Comparison of ENCODE assay signal across 24 cellular contexts in the genomic region with DNA sequence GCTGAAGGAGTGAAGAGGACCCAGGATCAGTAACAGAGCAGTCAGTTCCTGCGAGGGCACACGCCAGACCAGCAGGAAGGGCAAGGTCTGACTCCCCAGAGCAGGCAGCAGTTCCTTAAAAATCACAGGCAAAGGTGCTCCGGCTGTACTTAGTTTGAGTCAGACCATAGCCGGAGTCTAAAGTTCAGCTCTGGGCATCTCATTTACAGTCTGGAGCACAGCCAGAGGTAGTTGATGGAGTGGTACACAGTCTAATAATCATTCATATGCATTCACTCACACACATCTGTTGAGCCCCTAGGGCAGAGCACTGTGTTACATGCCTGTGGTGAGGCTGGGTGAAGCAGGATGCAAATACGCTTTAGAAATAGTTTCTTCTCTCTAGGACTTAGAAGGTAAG. TPM values are rescaled to one million over a fixed set of nuclear protein-coding genes. Genes with fewer than 3 reads are reported as not detected.
A peak's percentile ranks its signal among the peaks of the same experiment; 100 is the strongest.
DNase-seq lines count a peak whose midpoint lies in the region; ATAC-seq and TF ChIP-seq lines count a peak whose summit lies in the region.
"Had no signal": no experiment of that assay in that cellular context is flagged by ENCODE, and none has a peak within 500 bp of the region (broad histone marks: within the 10 kb centered on the region; RNA-seq: fewer than 3 reads in every experiment).

No MANE protein-coding gene starts in this region.

- CTCF ChIA-PET in AG04449 (lab: Yijun Ruan, JAX): interaction anchor here (0.7 to 43.1 kb wide), 4 partner anchors 17 to 117 kb away, joined by 3 to 2790 read pairs (median 330); partner anchors contain the start of genes ATXN7L2, CYB561D1, GNAI3 and GPR61

- peaks cover 8% of the 10 kb centered on the region for H3K27me3 ChIP-seq in hepatocyte
- H3K27me3 ChIP-seq in suprapubic skin: no peaks in the 10 kb centered on the region
- no peaks in the 10 kb centered on the region for H3K27me3 ChIP-seq in left lung
- H3K27me3 ChIP-seq: uterus had no signal

- DNase-seq in AG04449 (ENCODE audit: low read depth, low spot score): peak; percentile 54
- DNase-seq in EH (ENCODE audit: low read depth): peak; percentile 93
- DNase-seq in RPMI7951 (ENCODE audit: low read depth): peak; percentile 94
- peak; percentile 58 for DNase-seq in hepatocyte (ENCODE audit: low spot score)
- no peak for DNase-seq in NCI-H345 treated with DMSO at 0.1 percent for 48 hours (lab: John Stamatoyannopoulos, UW; ENCODE audit: unreplicated experiment)
- no peak for DNase-seq in suprapubic skin (ENCODE audit: low spot score in 2 of 2)
- DNase-seq in HK-2 (ENCODE audit: unreplicated experiment): no peak
- no peak for DNase-seq in left lung
- DNase-seq: activated CD4-positive, alpha-beta T cell treated with anti-CD3 and anti-CD28 coated beads for 48 hours; activated naive CD4-positive, alpha-beta T cell treated with Interleukin-2 at 50 U/mL for 16 hours; activated T-cell treated with anti-CD3 and anti-CD28 coated beads, Interleukin-2, amount 50 U/mL, for 4 hours; amniotic stem cell; GDM1; KBM-7; mesendoderm; naive B cell; NCI-H1436; NCI-H774; occipital lobe; uterus had no signal

- no peak overlapping the region for H2AFZ ChIP-seq in hepatocyte
- H2AFZ ChIP-seq: GM23338 had no signal

- TF ChIP-seq EP300 in suprapubic skin (IDR thresholded peaks at IDR 0.05): no peak

- no peaks in the 10 kb centered on the region for H3K79me2 ChIP-seq in hepatocyte

- ATAC-seq in left lung: no peak
- ATAC-seq: activated T-cell treated with anti-CD3 and anti-CD28 coated beads, Interleukin-2, amount 50 U/mL, for 4 hours; GM23338; stimulated activated memory B cell treated with anti-CD40 and anti-IgM and Interleukin-4, amounts not matched to agents 10 μg/mL and 1 μg/mL and 100 μg/mL, for 72 hours had no signal

- no peaks in the 10 kb centered on the region for H3K9me2 ChIP-seq in hepatocyte (replicated peaks; ENCODE audit: insufficient read depth)

- no peak overlapping the region for H3K4me3 ChIP-seq in AG04449 (ENCODE audit: low read depth, low read length)
- H3K4me3 ChIP-seq in hepatocyte: no peak overlapping the region
- no peak overlapping the region for H3K4me3 ChIP-seq in suprapubic skin
- no peak overlapping the region for H3K4me3 ChIP-seq in left lung
- H3K4me3 ChIP-seq: GM23338, uterus had no signal

- no peaks in the 10 kb centered on the region for H4K20me1 ChIP-seq in hepatocyte (ENCODE audit: insufficient read depth, poor library complexity, severe bottlenecking)

- TF ChIP-seq CTCF in AG04449 (IDR thresholded peaks at IDR 0.05; ENCODE audit: insufficient read depth, low read length, missing control alignments) (no peak), hepatocyte (IDR thresholded peaks at IDR 0.05; ENCODE audit: poor library complexity) (no peak), suprapubic skin (IDR thresholded peaks at IDR 0.05) (no peak), left lung (IDR thresholded peaks at IDR 0.05) (no peak)

- POLR2A ChIA-PET in AG04449 (lab: Yijun Ruan, JAX): interaction anchor here (1.0 kb wide), 1 partner anchor 13 kb away, joined by 4 read pairs; no protein-coding TSS in a partner anchor

- peaks cover 7% of the 10 kb centered on the region for H3K4me1 ChIP-seq in hepatocyte (ENCODE audit: insufficient read depth)
- H3K4me1 ChIP-seq in suprapubic skin: no peaks in the 10 kb centered on the region
- no peaks in the 10 kb centered on the region for H3K4me1 ChIP-seq in left lung
- H3K4me1 ChIP-seq: uterus had no signal

- intact Hi-C loops in left lung (cut with DNase I): no loop called here

- TF ChIP-seq POLR2A in suprapubic skin (IDR thresholded peaks at IDR 0.05): no peak

- no peak overlapping the region for H3K4me2 ChIP-seq in hepatocyte
- H3K4me2 ChIP-seq: GM23338 had no signal

- WGBS in hepatocyte (ENCODE audit: low lambda C conversion rate, missing lambda C conversion rate): 65% methylated on average over 5 of the region's 5 CpGs
- 82% methylated on average over 5 of the region's 5 CpGs for WGBS in suprapubic skin

- H3K9me3 ChIP-seq in hepatocyte (ENCODE audit: low read depth): no peaks in the 10 kb centered on the region
- H3K9me3 ChIP-seq in suprapubic skin: no peaks in the 10 kb centered on the region
- H3K9me3 ChIP-seq in left lung: no peaks in the 10 kb centered on the region
- H3K9me3 ChIP-seq: uterus had no signal

- no peaks in the 10 kb centered on the region for H3K36me3 ChIP-seq in hepatocyte (replicated peaks; ENCODE audit: insufficient read depth, low read depth)
- H3K36me3 ChIP-seq in suprapubic skin: no peaks in the 10 kb centered on the region
- no peaks in the 10 kb centered on the region for H3K36me3 ChIP-seq in left lung
- H3K36me3 ChIP-seq: uterus had no signal

- H3K27ac ChIP-seq in hepatocyte (peak overlapping the region; percentile 48), suprapubic skin (no peak overlapping the region), left lung (no peak overlapping the region)
- H3K27ac ChIP-seq: uterus had no signal

RNA-seq across cellular contexts. Expression of gene AMIGO1, which starts 7.3 kb away (rescaled TPM):
- total RNA-seq in RPMI7951 (2014; rRNA removed; shearing (Covaris generic)): 2.5 and 3.4 TPM in 2 replicates
- total RNA-seq in hepatocyte (4.1 and 4.4 TPM in 2 replicates), suprapubic skin (1 to 10 TPM; 2.1 to 8.5 (median 4.7) TPM), left lung (1 to 10 TPM; 4.1 to 8.1 TPM)
- polyA plus RNA-seq in hepatocyte: 2.0 and 2.6 TPM in 2 replicates

RNA-seq across cellular contexts. Expression of gene GPR61, which starts 22.8 kb away (rescaled TPM):
- under 0.01 and 0.20 TPM in 2 replicates for total RNA-seq in RPMI7951 (2014; rRNA removed; shearing (Covaris generic))
- 0.50 TPM in 1 of 2 replicates, not detected in the other for total RNA-seq in hepatocyte
- 0.88 and 1.1 TPM in 2 replicates for polyA plus RNA-seq in hepatocyte
- total RNA-seq in suprapubic skin: 1 to 10 TPM in 1 of 4 donors, under 1 TPM in 1, not detected in 2; 0.19 to 1.4 TPM
- total RNA-seq in left lung: not detected
- total RNA-seq: activated CD8-positive, alpha-beta memory T cell treated with anti-CD3 and anti-CD28 coated beads for 36 hours; activated T-cell treated with anti-CD3 and anti-CD28 coated beads, Interleukin-2, amount 50 U/mL, for 4 hours; fibroblast of lung; GM23338 had no signal

RNA-seq across cellular contexts. Expression of gene CYB561D1, which starts 23.0 kb away (rescaled TPM):
- total RNA-seq in RPMI7951 (2014; rRNA removed; shearing (Covaris generic)): 4.0 and 4.8 TPM in 2 replicates
- total RNA-seq in hepatocyte: 6.0 and 6.5 TPM in 2 replicates
- 4.8 and 5.2 TPM in 2 replicates for polyA plus RNA-seq in hepatocyte
- 10 to 100 TPM; 12.3 to 27.4 (median 24.7) TPM for total RNA-seq in suprapubic skin
- total RNA-seq in left lung: 10 to 100 TPM; 11.3 to 14.9 TPM

RNA-seq across cellular contexts. Expression of gene GNAI3, which starts 31.5 kb away (rescaled TPM):
- 17.3 and 20.2 TPM in 2 replicates for total RNA-seq in RPMI7951 (2014; rRNA removed; shearing (Covaris generic))
- total RNA-seq in hepatocyte (10.9 and 11.5 TPM in 2 replicates), suprapubic skin (10 to 100 TPM in 2 of 4 donors, 1 to 10 TPM in 2; 6.7 to 11.1 (median 9.5) TPM), left lung (1 to 10 TPM; 6.4 to 9.9 TPM)
- polyA plus RNA-seq in hepatocyte: 8.1 and 8.9 TPM in 2 replicates

RNA-seq across cellular contexts. Expression of gene ATXN7L2, which starts 33.2 kb away (rescaled TPM):
- total RNA-seq in RPMI7951 (2014; rRNA removed; shearing (Covaris generic)): 2.2 and 3.0 TPM in 2 replicates
- total RNA-seq in hepatocyte (5.1 and 6.6 TPM in 2 replicates), suprapubic skin (1 to 10 TPM; 5.1 to 8.4 (median 7.2) TPM), left lung (1 to 10 TPM; 4.7 to 5.6 TPM)
- 5.3 and 9.3 TPM in 2 replicates for polyA plus RNA-seq in hepatocyte

Comparison
In these comparisons a context has a peak if more than half of its experiments do, and no peak if none do; other contexts are left out.
1. DNase-seq: peak in AG04449 (single experiment), EH (single experiment), RPMI7951 (single experiment) and hepatocyte (single experiment); none in NCI-H345 treated with DMSO at 0.1 percent for 48 hours (single experiment), suprapubic skin (0 of 2), HK-2 (single experiment) and left lung (0 of 2).